Comparison of ENCODE assay signal across 6 cellular contexts in the genomic region with DNA sequence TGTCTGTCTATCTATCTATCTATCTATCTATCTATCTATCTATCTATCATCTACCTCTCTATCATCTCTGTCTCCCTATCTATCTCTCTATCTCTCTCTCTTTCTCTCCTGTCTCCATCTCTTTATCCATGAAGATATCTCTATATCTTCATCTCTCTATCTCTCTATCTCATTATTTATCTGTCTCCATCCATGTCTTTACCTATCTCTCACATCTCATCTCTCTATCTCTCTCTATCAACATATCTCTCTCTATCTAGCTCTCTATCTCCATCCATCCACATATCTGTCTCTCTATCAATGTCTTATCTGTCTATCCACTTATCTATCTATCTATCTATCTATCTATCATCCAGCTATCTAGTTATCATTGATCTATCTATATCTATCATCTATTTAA.
"Had no signal": no experiment of that assay in that cellular context is flagged by ENCODE, and none has a peak within 500 bp of the region (broad histone marks: within the 10 kb centered on the region; RNA-seq: fewer than 3 reads in every experiment).

No MANE protein-coding gene starts in this region.

- DNase-seq: IMR-90, KBM-7, KG1 had no signal

- ATAC-seq: HepG2 had no signal

- H3K9ac ChIP-seq: KMS-11 had no signal

- H3K27ac ChIP-seq: HL-60, KMS-11 had no signal

- FAIRE-seq: HepG2 had no signal

- H3K4me2 ChIP-seq: KMS-11 had no signal
